ENCODE assay signal across 12 cellular contexts in genomic region chr12:108702534-108702933, GRCh38. TPM values are rescaled to one million over a fixed set of nuclear protein-coding genes. Genes with fewer than 3 reads are reported as not detected.
DNase-seq lines count a peak whose midpoint lies in the region; ATAC-seq, FAIRE-seq and TF ChIP-seq lines count a peak whose summit lies in the region.
"Had no signal": no experiment of that assay in that cellular context is flagged by ENCODE, and none has a peak within 500 bp of the region (broad histone marks: within the 10 kb centered on the region; RNA-seq: fewer than 3 reads in every experiment).

No MANE protein-coding gene starts in this region.

- H3K36me3 Mint-ChIP-seq in HFFc6 (ENCODE audit: low read depth) (peaks cover 75% of the 10 kb centered on the region), memory B cell (peaks cover 23% of the 10 kb centered on the region), Calu3 (ENCODE audit: insufficient read depth, unreplicated experiment) (peaks cover 51% of the 10 kb centered on the region)

- no peak for TF ChIP-seq POLR2A in GM12891 (IDR thresholded peaks at IDR 0.05; ENCODE audit: low read depth, low read length)

- no peaks in the 10 kb centered on the region for H3K9me3 ChIP-seq in ascending aorta
- no peaks in the 10 kb centered on the region for H3K9me3 ChIP-seq in subcutaneous abdominal adipose tissue (ENCODE audit: control insufficient read depth in 5 of 5, low read length in 5 of 5)

- H3K27ac ChIP-seq in ascending aorta (peak overlapping the region; percentile 83 to 85), subcutaneous abdominal adipose tissue (ENCODE audit: low read depth, low read length) (peak overlapping the region; percentile 14)

- CTCF ChIA-PET in Calu3 (lab: Charles Lee), result interaction anchor here (1.6 kb wide), 2 partner anchors 11 to 13 kb away, joined by 3 to 5 read pairs; no protein-coding TSS in a partner anchor

- DNase-seq in HFFc6, result no peak
- DNase-seq in ascending aorta (ENCODE audit: low spot score in 2 of 2), result no peak
- DNase-seq in memory B cell (ENCODE audit: low spot score in 2 of 2), result no peak
- DNase-seq in hepatic stellate cell (ENCODE audit: low spot score), result no peak
- DNase-seq in Calu3, result no peak
- DNase-seq in GM12891 (ENCODE audit: insufficient read length, low spot score), result no peak
- DNase-seq in DMS114 treated with DMSO at 0.1 percent for 48 hours (lab: John Stamatoyannopoulos, UW; ENCODE audit: unreplicated experiment), result no peak
- DNase-seq: activated naive CD4-positive, alpha-beta T cell treated with Interleukin-2 at 50 U/mL for 16 hours had no signal

- H3K27me3 Mint-ChIP-seq in HFFc6 (ENCODE audit: insufficient read depth) (no peaks in the 10 kb centered on the region), memory B cell (no peaks in the 10 kb centered on the region), Calu3 (ENCODE audit: unreplicated experiment) (no peaks in the 10 kb centered on the region)

- peaks cover 8 to 23% of the 10 kb centered on the region in 2 donors for H3K36me3 ChIP-seq in ascending aorta
- H3K36me3 ChIP-seq in subcutaneous abdominal adipose tissue (ENCODE audit: control insufficient read depth in 5 of 5, insufficient read depth in 5 of 5, low read length in 5 of 5), result peaks cover 9 to 36% (median 23%) of the 10 kb centered on the region in 5 donors

- ATAC-seq in memory B cell (ENCODE audit: low read depth), result no peak
- ATAC-seq: Panc1 had no signal

- FAIRE-seq in GM12891 (lab: Jason Lieb, UNC), result no peak
- FAIRE-seq: endothelial cell of umbilical vein, islet of Langerhans had no signal

- no TSS peak for BruUV-seq in Calu3 (replicated peaks; lab: Mats Ljungman, UMichigan)

- TF ChIP-seq CTCF in HFFc6 (IDR thresholded peaks at IDR 0.05), result no peak
- no peak for TF ChIP-seq CTCF in ascending aorta (IDR thresholded peaks at IDR 0.05)
- TF ChIP-seq CTCF in Calu3 (IDR thresholded peaks at IDR 0.05; ENCODE audit: unreplicated experiment), result no peak

- H3K4me3 Mint-ChIP-seq in HFFc6 (no peak overlapping the region), memory B cell (no peak overlapping the region), Calu3 (ENCODE audit: low read depth, unreplicated experiment) (no peak overlapping the region)

- H3K27me3 ChIP-seq in ascending aorta, result no peaks in the 10 kb centered on the region
- H3K27me3 ChIP-seq in subcutaneous abdominal adipose tissue (ENCODE audit: control insufficient read depth in 5 of 5, insufficient read depth in 4 of 5, low read length in 5 of 5), result no peaks in the 10 kb centered on the region

- peak overlapping the region; percentile 51 for H3K27ac Mint-ChIP-seq in HFFc6
- peak overlapping the region; percentile 20 for H3K27ac Mint-ChIP-seq in memory B cell
- H3K27ac Mint-ChIP-seq in Calu3 (ENCODE audit: unreplicated experiment), result no peak overlapping the region

- H3K4me3 ChIP-seq in ascending aorta (peak overlapping the region; percentile 15 to 41), subcutaneous abdominal adipose tissue (ENCODE audit: low read depth in 1 of 5, low read length in 5 of 5) (no peak overlapping the region)

- H3K4me1 Mint-ChIP-seq in HFFc6 (ENCODE audit: low read depth), result peaks cover 97% of the 10 kb centered on the region
- H3K4me1 Mint-ChIP-seq in memory B cell, result peaks cover 22% of the 10 kb centered on the region
- H3K4me1 Mint-ChIP-seq in Calu3 (ENCODE audit: low read depth, unreplicated experiment), result peaks cover 40% of the 10 kb centered on the region

- H3K9me3 Mint-ChIP-seq in HFFc6 (no peaks in the 10 kb centered on the region), memory B cell (no peaks in the 10 kb centered on the region), Calu3 (ENCODE audit: low read depth, unreplicated experiment) (no peaks in the 10 kb centered on the region)

- intact Hi-C loops in ascending aorta (cut with DNase I) (no loop called here), Calu3 (cut with micrococcal nuclease; ENCODE audit: unreplicated experiment) (no loop called here)

- H3K4me1 ChIP-seq in ascending aorta (peaks cover 4 to 40% of the 10 kb centered on the region in 2 donors), subcutaneous abdominal adipose tissue (ENCODE audit: control insufficient read depth in 5 of 5, insufficient read depth in 5 of 5, low read length in 5 of 5) (peaks cover 1 to 39% (median 26%) of the 10 kb centered on the region in 5 donors)

- H3K9ac ChIP-seq in subcutaneous abdominal adipose tissue (ENCODE audit: low read length in 5 of 5), result peak overlapping the region in 1 of 5 donors; percentile 60

TF ChIP-seq in GM12891, 5 proteins besides CTCF, POLR2A, EP300 and RAD21:
- TF ChIP-seq SPI1 (IDR thresholded peaks at IDR 0.05; ENCODE audit: low read depth, low read length) (no peak), POU2F2 (IDR thresholded peaks at IDR 0.05; ENCODE audit: low read depth, low read length) (no peak), TAF1 (IDR thresholded peaks at IDR 0.05; ENCODE audit: low read depth, low read length) (no peak), PAX5 (IDR thresholded peaks at IDR 0.05; ENCODE audit: insufficient read depth, low read length, severe bottlenecking) (no peak)

RNA-seq across cellular contexts. Expression of gene CORO1C, which starts 28.8 kb away (rescaled TPM):
- total RNA-seq in HFFc6 (2021; fragmentation: NEBNext Ultra II Directional; extraction: Animal tissue kit (Norgen Biotek cat#: 25700)), result 100 to 1,000 TPM; 541 to 709 (median 649) TPM
- total RNA-seq in ascending aorta (106 TPM), Calu3 (2022) (252 and 270 TPM in 2 replicates)
- 61.9 TPM for polyA plus RNA-seq in GM12891 (2012; ENCODE audit: low read depth, missing spikeins)

Comparison
In these comparisons a context has a peak if more than half of its experiments do, and no peak if none do; other contexts are left out.
1. H3K4me3 ChIP-seq: peak in ascending aorta (2 of 2); none in subcutaneous abdominal adipose tissue (0 of 5).